8 cellular contexts compared by ENCODE assay signal in genomic region chr7:102770467-102770866, GRCh38.
DNase-seq lines count a peak whose midpoint lies in the region; ATAC-seq and TF ChIP-seq lines count a peak whose summit lies in the region.
"Not testable (repeated sequence)": the region's sequence is repeated elsewhere in the genome, so short reads cannot be mapped to it uniquely, and the experiment has no call there.

No MANE protein-coding gene starts in this region.

- in situ Hi-C loops in astrocyte of the cerebellum (cut with HindIII; ENCODE audit: low sequenced_read_pairs): not testable (repeated sequence)

- not testable (repeated sequence) for TF ChIP-seq CTCF in GM12865 (IDR thresholded peaks at IDR 0.05; ENCODE audit: insufficient read depth, low read depth, low read length, missing control alignments); astrocyte of the cerebellum (IDR thresholded peaks at IDR 0.05; ENCODE audit: low read depth, low read length, missing control alignments)

- not testable (repeated sequence) for H3K27me3 Mint-ChIP-seq in stimulated activated memory B cell treated with anti-CD40 and anti-IgM and Interleukin-4, amounts not matched to agents 10 μg/mL and 1 μg/mL and 100 μg/mL, for 72 hours

- not testable (repeated sequence) for H3K4me3 Mint-ChIP-seq in stimulated activated memory B cell treated with anti-CD40 and anti-IgM and Interleukin-4, amounts not matched to agents 10 μg/mL and 1 μg/mL and 100 μg/mL, for 72 hours

- H3K4me1 Mint-ChIP-seq in stimulated activated memory B cell treated with anti-CD40 and anti-IgM and Interleukin-4, amounts not matched to agents 10 μg/mL and 1 μg/mL and 100 μg/mL, for 72 hours: not testable (repeated sequence)

- peak; percentile 5 for DNase-seq in GM12865 (ENCODE audit: low read depth)
- DNase-seq in astrocyte of the cerebellum (ENCODE audit: low read depth): peak; percentile 15

- not testable (repeated sequence) for H3K27ac Mint-ChIP-seq in stimulated activated memory B cell treated with anti-CD40 and anti-IgM and Interleukin-4, amounts not matched to agents 10 μg/mL and 1 μg/mL and 100 μg/mL, for 72 hours

- H3K9me3 Mint-ChIP-seq in stimulated activated memory B cell treated with anti-CD40 and anti-IgM and Interleukin-4, amounts not matched to agents 10 μg/mL and 1 μg/mL and 100 μg/mL, for 72 hours: not testable (repeated sequence)

- not testable (repeated sequence) for H3K36me3 Mint-ChIP-seq in stimulated activated memory B cell treated with anti-CD40 and anti-IgM and Interleukin-4, amounts not matched to agents 10 μg/mL and 1 μg/mL and 100 μg/mL, for 72 hours

- ATAC-seq in GM18867 (IDR thresholded peaks at IDR 0.05; ENCODE audit: unreplicated experiment) (peak; percentile 74), GM21360 (IDR thresholded peaks at IDR 0.05; ENCODE audit: unreplicated experiment) (peak; percentile 64), HG02623 (IDR thresholded peaks at IDR 0.05; ENCODE audit: unreplicated experiment) (peak; percentile 61), HG03066 (IDR thresholded peaks at IDR 0.05; ENCODE audit: low read depth, unreplicated experiment) (peak; percentile 57), HG03558 (IDR thresholded peaks at IDR 0.05; ENCODE audit: extremely low read depth, unreplicated experiment) (peak; percentile 45)
- ATAC-seq in stimulated activated memory B cell treated with anti-CD40 and anti-IgM and Interleukin-4, amounts not matched to agents 10 μg/mL and 1 μg/mL and 100 μg/mL, for 72 hours: peak; percentile 66

- H3K4me3 ChIP-seq in GM12865 (ENCODE audit: low read depth, low read length); astrocyte of the cerebellum (ENCODE audit: low read depth, low read length): not testable (repeated sequence)
